In genomic region chr1:959730-960039, GRCh38 we compare ENCODE assay signal across 9 cellular contexts. TPM values are rescaled to one million over a fixed set of nuclear protein-coding genes. Genes with fewer than 3 reads are reported as not detected.
DNase-seq lines count a peak whose midpoint lies in the region; TF ChIP-seq lines count a peak whose summit lies in the region.
"Had no signal": no experiment of that assay in that cellular context is flagged by ENCODE, and none has a peak within 500 bp of the region (broad histone marks: within the 10 kb centered on the region; RNA-seq: fewer than 3 reads in every experiment).

No MANE protein-coding gene starts in this region.

- H3K27ac ChIP-seq in mucosa of rectum (ENCODE audit: low read depth in 2 of 2, low read length in 2 of 2), result no peak overlapping the region
- H3K27ac ChIP-seq in urinary bladder (ENCODE audit: low read depth), result no peak overlapping the region

- peak overlapping the region; percentile 31 to 90 for H3K4me3 ChIP-seq in mucosa of rectum (ENCODE audit: low read length in 2 of 2)
- H3K4me3 ChIP-seq in urinary bladder (ENCODE audit: low read depth, low read length), result peak overlapping the region; percentile 96
- H3K4me3 ChIP-seq in BE2C (ENCODE audit: low read depth, low read length), result no peak overlapping the region

- peaks cover 17 to 23% of the 10 kb centered on the region in 2 donors for H3K36me3 ChIP-seq in mucosa of rectum (ENCODE audit: control insufficient read depth in 2 of 2, insufficient read depth in 2 of 2, low read length in 2 of 2)
- peaks cover 6% of the 10 kb centered on the region for H3K36me3 ChIP-seq in urinary bladder (ENCODE audit: insufficient read depth)
- H3K36me3 ChIP-seq in BE2C, result peaks cover 36% of the 10 kb centered on the region

- peaks cover 12% of the 10 kb centered on the region for H3K36me3 Mint-ChIP-seq in activated naive CD4-positive, alpha-beta T cell treated with anti-CD3 and anti-CD28 coated beads, Interleukin-2, amount 10 ng/mL, durations not matched to agents 7 days and 5 days
- peaks cover 20% of the 10 kb centered on the region for H3K36me3 Mint-ChIP-seq in brain

- peaks cover 6% of the 10 kb centered on the region for H3K27me3 Mint-ChIP-seq in activated naive CD4-positive, alpha-beta T cell treated with anti-CD3 and anti-CD28 coated beads, Interleukin-2, amount 10 ng/mL, durations not matched to agents 7 days and 5 days
- H3K27me3 Mint-ChIP-seq in brain, result peaks cover 2% of the 10 kb centered on the region

- TF ChIP-seq CTCF in brain (conservative IDR thresholded peaks at IDR 0.05) (no peak), BE2C (IDR thresholded peaks at IDR 0.05; ENCODE audit: low read depth, low read length) (no peak)

- peak overlapping the region; percentile 88 for H3K4me3 Mint-ChIP-seq in activated naive CD4-positive, alpha-beta T cell treated with anti-CD3 and anti-CD28 coated beads, Interleukin-2, amount 10 ng/mL, durations not matched to agents 7 days and 5 days
- peak overlapping the region in 4 of 5 experiments; percentile 57 to 96 (median 76) for H3K4me3 Mint-ChIP-seq in brain

- 32% methylated on average over 40 of the region's 40 CpGs for WGBS in urinary bladder

- H3K27me3 ChIP-seq in mucosa of rectum (ENCODE audit: control insufficient read depth in 2 of 2, insufficient read depth in 2 of 2, low read length in 2 of 2) (no peaks in the 10 kb centered on the region), BE2C (no peaks in the 10 kb centered on the region)

- peaks cover 14 to 20% of the 10 kb centered on the region in 2 donors for H3K4me1 ChIP-seq in mucosa of rectum (ENCODE audit: control insufficient read depth in 2 of 2, insufficient read depth in 2 of 2, low read length in 2 of 2)
- H3K4me1 ChIP-seq in urinary bladder (ENCODE audit: insufficient read depth), result peaks cover 3% of the 10 kb centered on the region
- H3K4me1 ChIP-seq in BE2C, result no peaks in the 10 kb centered on the region

- H3K27ac Mint-ChIP-seq in activated naive CD4-positive, alpha-beta T cell treated with anti-CD3 and anti-CD28 coated beads, Interleukin-2, amount 10 ng/mL, durations not matched to agents 7 days and 5 days, result no peak overlapping the region
- H3K27ac Mint-ChIP-seq in brain, result no peak overlapping the region

- H3K4me1 Mint-ChIP-seq in activated naive CD4-positive, alpha-beta T cell treated with anti-CD3 and anti-CD28 coated beads, Interleukin-2, amount 10 ng/mL, durations not matched to agents 7 days and 5 days, result peaks cover 26% of the 10 kb centered on the region
- H3K4me1 Mint-ChIP-seq in brain, result peaks cover 15% of the 10 kb centered on the region

- H3K9me3 Mint-ChIP-seq in activated naive CD4-positive, alpha-beta T cell treated with anti-CD3 and anti-CD28 coated beads, Interleukin-2, amount 10 ng/mL, durations not matched to agents 7 days and 5 days, result no peaks in the 10 kb centered on the region
- H3K9me3 Mint-ChIP-seq in brain, result no peaks in the 10 kb centered on the region

- H3K9ac ChIP-seq in mucosa of rectum (ENCODE audit: low read depth in 1 of 2, low read length in 2 of 2), result no peak overlapping the region

- CTCF ChIA-PET in activated naive CD4-positive, alpha-beta T cell treated with anti-CD3 and anti-CD28 coated beads, Interleukin-2, amount 10 ng/mL, durations not matched to agents 7 days and 5 days (lab: Charles Lee), result no interaction called here

- H3K9me3 ChIP-seq in mucosa of rectum (ENCODE audit: control insufficient read depth in 2 of 2, low read length in 2 of 2), result no peaks in the 10 kb centered on the region
- H3K9me3 ChIP-seq in BE2C, result no peaks in the 10 kb centered on the region

- no peak for DNase-seq in activated naive CD4-positive, alpha-beta T cell treated with anti-CD3 and anti-CD28 coated beads, Interleukin-2, amount 10 ng/mL, durations not matched to agents 7 days and 5 days
- no peak for DNase-seq in activated naive CD4-positive, alpha-beta T cell (lab: John Stamatoyannopoulos, UW)
- DNase-seq in NOMO-1 treated with DMSO at 0.1 percent for 48 hours (lab: John Stamatoyannopoulos, UW; ENCODE audit: unreplicated experiment) (no peak), NCI-H2171 (lab: John Stamatoyannopoulos, UW) (no peak), BE2C (no peak)

RNA-seq across cellular contexts. Expression of gene NOC2L, which starts 0.6 kb away (rescaled TPM):
- polyA plus RNA-seq in brain (ENCODE audit: insufficient read depth, low read depth, low replicate concordance) (85.8 TPM), urinary bladder (59.5 TPM)
- 27.1 TPM for total RNA-seq in urinary bladder
- 253 TPM for polyA plus RNA-seq in BE2C (2012; ENCODE audit: insufficient read depth, insufficient read length, low read depth)

RNA-seq across cellular contexts. Expression of gene KLHL17, which starts 0.7 kb away (rescaled TPM):
- polyA plus RNA-seq in brain (ENCODE audit: insufficient read depth, low read depth, low replicate concordance), result 5.6 TPM
- total RNA-seq in urinary bladder, result 4.5 TPM
- polyA plus RNA-seq in urinary bladder, result 12.0 TPM
- polyA plus RNA-seq in BE2C (2012; ENCODE audit: insufficient read depth, insufficient read length, low read depth), result 127 TPM

RNA-seq across cellular contexts. Expression of gene PLEKHN1, which starts 6.6 kb away (rescaled TPM):
- polyA plus RNA-seq in brain (ENCODE audit: insufficient read depth, low read depth, low replicate concordance) (not detected), urinary bladder (4.2 TPM)
- total RNA-seq in urinary bladder, result 1.1 TPM
- polyA plus RNA-seq in BE2C (2012; ENCODE audit: insufficient read depth, insufficient read length, low read depth), result not detected

RNA-seq across cellular contexts. Expression of gene PERM1, which starts 22.2 kb away (rescaled TPM):
- polyA plus RNA-seq in brain (ENCODE audit: insufficient read depth, low read depth, low replicate concordance) (not detected), urinary bladder (0.73 TPM)
- total RNA-seq in urinary bladder, result 0.32 TPM
- polyA plus RNA-seq in BE2C (2012; ENCODE audit: insufficient read depth, insufficient read length, low read depth), result not detected
- total RNA-seq: T-helper 2 cell treated with Interferon-gamma antibody and Interleukin-4, amounts not matched to agents 100 ng/mL and 5 ng/mL, for 36 hours had no signal

RNA-seq across cellular contexts. Expression of gene SAMD11, which starts 36.0 kb away (rescaled TPM):
- 2.4 TPM for polyA plus RNA-seq in brain (ENCODE audit: insufficient read depth, low read depth, low replicate concordance)
- 18.1 TPM for total RNA-seq in urinary bladder
- 23.3 TPM for polyA plus RNA-seq in urinary bladder
- 1.9 TPM for polyA plus RNA-seq in BE2C (2012; ENCODE audit: insufficient read depth, insufficient read length, low read depth)
- total RNA-seq: T-helper 2 cell treated with Interferon-gamma antibody and Interleukin-4, amounts not matched to agents 100 ng/mL and 5 ng/mL, for 36 hours had no signal
